In genomic region chr7:150405584-150406310, GRCh38 we compare ENCODE assay signal across 9 cellular contexts. TPM values are rescaled to one million over a fixed set of nuclear protein-coding genes. Genes with fewer than 3 reads are reported as not detected.
A peak's percentile ranks its signal among the peaks of the same experiment; 100 is the strongest.
DNase-seq lines count a peak whose midpoint lies in the region; ATAC-seq, FAIRE-seq and TF ChIP-seq lines count a peak whose summit lies in the region.
"Had no signal": no experiment of that assay in that cellular context is flagged by ENCODE, and none has a peak within 500 bp of the region (broad histone marks: within the 10 kb centered on the region; RNA-seq: fewer than 3 reads in every experiment).

No MANE protein-coding gene starts in this region.

- H3K36me3 ChIP-seq in HepG2 (replicated peaks in 1 of 2; ENCODE audit: control insufficient read depth in 1 of 2, insufficient read depth in 2 of 2, low read length in 2 of 2), result no peaks in the 10 kb centered on the region

- no TSS peak for BruUV-seq in HepG2 (replicated peaks; lab: Mats Ljungman, UMichigan)

- intact Hi-C loops in HepG2 (cut with micrococcal nuclease; ENCODE audit: unreplicated experiment), result loop anchor here (2.0 kb wide), 2 partner anchors 15 to 17 kb away; no protein-coding TSS in a partner anchor

- H3K4me2 ChIP-seq in HepG2 (ENCODE audit: low read depth, low read length), result peak overlapping the region; percentile 94

- no peaks in the 10 kb centered on the region for H3K9me3 ChIP-seq in HepG2 (ENCODE audit: low read length)

- H3K9me3 Mint-ChIP-seq in stimulated activated effector memory CD8-positive, alpha-beta T cell treated with anti-CD3 and anti-CD28 coated beads, Interleukin-12 subunit alpha, Interleukin-12 subunit beta, amount 100 ng/mL, for 72 hours, result no peaks in the 10 kb centered on the region

- H3K4me3 Mint-ChIP-seq in stimulated activated effector memory CD8-positive, alpha-beta T cell treated with anti-CD3 and anti-CD28 coated beads, Interleukin-12 subunit alpha, Interleukin-12 subunit beta, amount 100 ng/mL, for 72 hours, result peak overlapping the region; percentile 87

- H3K9ac ChIP-seq in HepG2 (ENCODE audit: insufficient read depth, low read depth, low read length), result peak overlapping the region; percentile 83

- H3K27me3 ChIP-seq in HepG2 (ENCODE audit: control insufficient read depth in 1 of 2, insufficient read depth in 2 of 2, low read length in 2 of 2), result no peaks in the 10 kb centered on the region

- H2AFZ ChIP-seq in HepG2 (ENCODE audit: low read length), result no peak overlapping the region

- in situ Hi-C loops in HepG2 (cut with HindIII; ENCODE audit: extremely low pct_ligation_motif_present, low pct_unique_long_range_greater_than_20kb), result no loop called here

- TF ChIP-seq RAD21 in HepG2 (CRISPR knock-in tag; IDR thresholded peaks at IDR 0.05), result no peak

- peak; percentile 76 for DNase-seq in NCI-H82 (lab: John Stamatoyannopoulos, UW)
- DNase-seq in NCI-H82 treated with DMSO at 0.1 percent for 48 hours (lab: John Stamatoyannopoulos, UW; ENCODE audit: unreplicated experiment), result no peak
- peak; percentile 51 for DNase-seq in choroid plexus epithelial cell (ENCODE audit: low read depth)
- DNase-seq in HepG2 (ENCODE audit: low spot score), result no peak
- peak; percentile 28 to 78 for DNase-seq in stimulated activated effector memory CD8-positive, alpha-beta T cell treated with anti-CD3 and anti-CD28 coated beads, Interleukin-12 subunit alpha, Interleukin-12 subunit beta, amount 100 ng/mL, for 72 hours (ENCODE audit: low spot score in 2 of 2)

- POLR2A ChIA-PET in HepG2 (lab: Yijun Ruan, JAX), result interaction anchor here (0.9 to 8.8 kb wide), 11 partner anchors 9 to 89 kb away, joined by 3 to 181 read pairs (median 8); partner anchors contain the start of genes ACTR3C, LRRC61, REPIN1 and ZNF775

- peak; percentile 68 for ATAC-seq in SK-N-SH treated with all-trans-retinoic acid at 6 μM for 48 hours
- ATAC-seq in HepG2, result peak; percentile 52
- ATAC-seq in stimulated activated effector memory CD8-positive, alpha-beta T cell treated with anti-CD3 and anti-CD28 coated beads, Interleukin-12 subunit alpha, Interleukin-12 subunit beta, amount 100 ng/mL, for 72 hours, result peak; percentile 38
- ATAC-seq in HG03442 (IDR thresholded peaks at IDR 0.05; ENCODE audit: unreplicated experiment), result no peak
- ATAC-seq in HG03432 (IDR thresholded peaks at IDR 0.05; ENCODE audit: unreplicated experiment), result no peak

- TF ChIP-seq EP300 in HepG2 (IDR thresholded peaks at IDR 0.05; ENCODE audit: low read depth in 2 of 2, low read length in 2 of 2), result no peak
- no peak for TF ChIP-seq EP300 in HepG2 (CRISPR knock-in tag; IDR thresholded peaks at IDR 0.05; ENCODE audit: borderline replicate concordance)

- H4K20me1 ChIP-seq in HepG2 (ENCODE audit: insufficient read depth, low read length), result no peaks in the 10 kb centered on the region

- H3K36me3 Mint-ChIP-seq in stimulated activated effector memory CD8-positive, alpha-beta T cell treated with anti-CD3 and anti-CD28 coated beads, Interleukin-12 subunit alpha, Interleukin-12 subunit beta, amount 100 ng/mL, for 72 hours, result peaks cover 2% of the 10 kb centered on the region

- CTCF ChIA-PET in HepG2 (lab: Yijun Ruan, JAX; ENCODE audit: low intra/inter-chr PET ratio, low total read pairs), result no interaction called here

- H3K27ac Mint-ChIP-seq in stimulated activated effector memory CD8-positive, alpha-beta T cell treated with anti-CD3 and anti-CD28 coated beads, Interleukin-12 subunit alpha, Interleukin-12 subunit beta, amount 100 ng/mL, for 72 hours, result peak overlapping the region; percentile 87

- peaks cover 48% of the 10 kb centered on the region for H3K4me1 Mint-ChIP-seq in stimulated activated effector memory CD8-positive, alpha-beta T cell treated with anti-CD3 and anti-CD28 coated beads, Interleukin-12 subunit alpha, Interleukin-12 subunit beta, amount 100 ng/mL, for 72 hours

- TF ChIP-seq POLR2A in HepG2 (IDR thresholded peaks at IDR 0.05; ENCODE audit: insufficient read depth in 1 of 2, low read depth in 2 of 2, low read length in 2 of 2), result no peak

- no peaks in the 10 kb centered on the region for H3K79me2 ChIP-seq in HepG2 (ENCODE audit: insufficient read depth, low read length)

- no peak for FAIRE-seq in HepG2 (lab: Jason Lieb, UNC)
- FAIRE-seq: colon had no signal

- H3K4me3 ChIP-seq in choroid plexus epithelial cell (ENCODE audit: low read depth, low read length) (peak overlapping the region; percentile 75), HepG2 (replicated peaks in 1 of 3; ENCODE audit: insufficient read depth in 1 of 3, low read depth in 2 of 3, low read length in 3 of 3) (peak overlapping the region; percentile 75 to 81 (median 79))

- peak overlapping the region; percentile 69 for H3K27ac ChIP-seq in HepG2 (ENCODE audit: extremely low read length, insufficient read depth, low read length)

- 0% methylated on average over 25 of the region's 35 CpGs for WGBS in HepG2 (ENCODE audit: low lambda C conversion rate)

- H3K4me1 ChIP-seq in HepG2 (ENCODE audit: insufficient read depth, low read length), result peaks cover 63% of the 10 kb centered on the region

- TF ChIP-seq CTCF in choroid plexus epithelial cell (conservative IDR thresholded peaks at IDR 0.05; ENCODE audit: low read depth, low read length), result no peak
- TF ChIP-seq CTCF in HepG2 (CRISPR knock-in tag; IDR thresholded peaks at IDR 0.05), result no peak

RNA-seq across cellular contexts. Expression of gene ZNF775, which starts 26.6 kb away (rescaled TPM):
- 3.1 and 4.5 TPM in 2 replicates for total RNA-seq in HepG2 (2016; rRNA removed; fragmentation: Illumina TruSeq; extraction: Trizol)
- 0.71 TPM in 2 replicates for total RNA-seq in HepG2 (2016; cell fraction: cytosol; rRNA removed; fragmentation: Illumina TruSeq; extraction: Trizol; ENCODE audit: low read depth)
- 3.6 and 3.8 TPM in 2 replicates for total RNA-seq in HepG2 (2016; cell fraction: insoluble cytoplasmic fraction; rRNA removed; fragmentation: Illumina TruSeq; extraction: Trizol)
- total RNA-seq in HepG2 (2016; cell fraction: membrane; rRNA removed; fragmentation: Illumina TruSeq; extraction: Trizol), result 1.9 and 2.5 TPM in 2 replicates
- total RNA-seq in HepG2 (2016; cell fraction: nucleus; rRNA removed; fragmentation: Illumina TruSeq; extraction: Trizol), result 1.8 and 3.2 TPM in 2 replicates
- 3.2 and 3.8 TPM in 2 replicates for polyA plus RNA-seq in HepG2 (2011; rRNA removed)
- polyA plus RNA-seq in HepG2 (2011; cell fraction: cytosol; rRNA removed), result 2.6 and 4.5 TPM in 2 replicates
- polyA plus RNA-seq in HepG2 (2011; cell fraction: nucleus; rRNA removed), result 5.8 and 5.9 TPM in 2 replicates
- 2.1 and 3.1 TPM in 2 replicates for polyA plus RNA-seq in HepG2 (2012)
- polyA plus RNA-seq in HepG2 (2016; cell fraction: cytosol; fragmentation: Illumina TruSeq; extraction: Trizol; ENCODE audit: low read depth), result 0.67 and 0.68 TPM in 2 replicates
- polyA plus RNA-seq in HepG2 (2016; cell fraction: insoluble cytoplasmic fraction; fragmentation: Illumina TruSeq; extraction: Trizol; ENCODE audit: low read depth), result 3.7 and 4.2 TPM in 2 replicates
- 1.2 and 1.8 TPM in 2 replicates for polyA plus RNA-seq in HepG2 (2016; cell fraction: membrane; fragmentation: Illumina TruSeq; extraction: Trizol; ENCODE audit: low read depth)
- 5.2 and 9.1 TPM in 2 replicates for polyA plus RNA-seq in HepG2 (2016; cell fraction: nucleus; fragmentation: Illumina TruSeq; extraction: Trizol; ENCODE audit: insufficient read depth, low read depth)
- 0.37 and 3.7 TPM in 2 replicates for polyA minus RNA-seq in HepG2 (2011; rRNA and poly(A)+ RNA removed; ENCODE audit: low replicate concordance)
- 2.5 and 3.9 TPM in 2 replicates for polyA minus RNA-seq in HepG2 (2011; cell fraction: cytosol; rRNA and poly(A)+ RNA removed)
- polyA minus RNA-seq in HepG2 (2011; cell fraction: nucleus; rRNA and poly(A)+ RNA removed), result 1.8 and 2.4 TPM in 2 replicates

RNA-seq across cellular contexts. Expression of gene REPIN1, which starts 37.1 kb away (rescaled TPM):
- total RNA-seq in HepG2 (2016; rRNA removed; fragmentation: Illumina TruSeq; extraction: Trizol), result 86.4 and 108 TPM in 2 replicates
- 34.3 and 36.1 TPM in 2 replicates for total RNA-seq in HepG2 (2016; cell fraction: cytosol; rRNA removed; fragmentation: Illumina TruSeq; extraction: Trizol; ENCODE audit: low read depth)
- 77.5 and 106 TPM in 2 replicates for total RNA-seq in HepG2 (2016; cell fraction: insoluble cytoplasmic fraction; rRNA removed; fragmentation: Illumina TruSeq; extraction: Trizol)
- total RNA-seq in HepG2 (2016; cell fraction: membrane; rRNA removed; fragmentation: Illumina TruSeq; extraction: Trizol), result 112 and 119 TPM in 2 replicates
- total RNA-seq in HepG2 (2016; cell fraction: nucleus; rRNA removed; fragmentation: Illumina TruSeq; extraction: Trizol), result 81.1 and 91.5 TPM in 2 replicates
- 69.9 and 87.9 TPM in 2 replicates for polyA plus RNA-seq in HepG2 (2011; rRNA removed)
- 58.9 and 82.1 TPM in 2 replicates for polyA plus RNA-seq in HepG2 (2011; cell fraction: cytosol; rRNA removed)
- polyA plus RNA-seq in HepG2 (2011; cell fraction: nucleus; rRNA removed), result 189 and 195 TPM in 2 replicates
- polyA plus RNA-seq in HepG2 (2012), result 52.5 and 64.7 TPM in 2 replicates
- 22.0 and 24.7 TPM in 2 replicates for polyA plus RNA-seq in HepG2 (2016; cell fraction: cytosol; fragmentation: Illumina TruSeq; extraction: Trizol; ENCODE audit: low read depth)
- polyA plus RNA-seq in HepG2 (2016; cell fraction: insoluble cytoplasmic fraction; fragmentation: Illumina TruSeq; extraction: Trizol; ENCODE audit: low read depth), result 82.2 and 105 TPM in 2 replicates
- polyA plus RNA-seq in HepG2 (2016; cell fraction: membrane; fragmentation: Illumina TruSeq; extraction: Trizol; ENCODE audit: low read depth), result 77.8 and 77.9 TPM in 2 replicates
- polyA plus RNA-seq in HepG2 (2016; cell fraction: nucleus; fragmentation: Illumina TruSeq; extraction: Trizol; ENCODE audit: insufficient read depth, low read depth), result 138 and 155 TPM in 2 replicates
- polyA minus RNA-seq in HepG2 (2011; rRNA and poly(A)+ RNA removed; ENCODE audit: low replicate concordance), result 81.7 and 98.0 TPM in 2 replicates
- 35.3 and 35.6 TPM in 2 replicates for polyA minus RNA-seq in HepG2 (2011; cell fraction: cytosol; rRNA and poly(A)+ RNA removed)
- polyA minus RNA-seq in HepG2 (2011; cell fraction: nucleus; rRNA and poly(A)+ RNA removed), result 50.5 and 54.6 TPM in 2 replicates

RNA-seq across cellular contexts. Expression of gene GIMAP8, which starts 44.7 kb away (rescaled TPM):
- not detected in 2 replicates for total RNA-seq in HepG2 (2016; rRNA removed; fragmentation: Illumina TruSeq; extraction: Trizol)
- total RNA-seq in HepG2 (2016; cell fraction: cytosol; rRNA removed; fragmentation: Illumina TruSeq; extraction: Trizol; ENCODE audit: low read depth), result not detected in 2 replicates
- total RNA-seq in HepG2 (2016; cell fraction: insoluble cytoplasmic fraction; rRNA removed; fragmentation: Illumina TruSeq; extraction: Trizol), result not detected in 2 replicates
- total RNA-seq in HepG2 (2016; cell fraction: membrane; rRNA removed; fragmentation: Illumina TruSeq; extraction: Trizol), result not detected in 2 replicates
- total RNA-seq in HepG2 (2016; cell fraction: nucleus; rRNA removed; fragmentation: Illumina TruSeq; extraction: Trizol), result not detected in 2 replicates
- not detected in 2 replicates for polyA plus RNA-seq in HepG2 (2011; rRNA removed)
- polyA plus RNA-seq in HepG2 (2011; cell fraction: cytosol; rRNA removed), result not detected in 2 replicates
- not detected in 2 replicates for polyA plus RNA-seq in HepG2 (2011; cell fraction: nucleus; rRNA removed)
- polyA plus RNA-seq in HepG2 (2012), result not detected in 2 replicates
- polyA plus RNA-seq in HepG2 (2016; cell fraction: cytosol; fragmentation: Illumina TruSeq; extraction: Trizol; ENCODE audit: low read depth), result not detected in 2 replicates
- polyA plus RNA-seq in HepG2 (2016; cell fraction: insoluble cytoplasmic fraction; fragmentation: Illumina TruSeq; extraction: Trizol; ENCODE audit: low read depth), result not detected in 2 replicates
- polyA plus RNA-seq in HepG2 (2016; cell fraction: membrane; fragmentation: Illumina TruSeq; extraction: Trizol; ENCODE audit: low read depth), result not detected in 2 replicates
- not detected in 2 replicates for polyA plus RNA-seq in HepG2 (2016; cell fraction: nucleus; fragmentation: Illumina TruSeq; extraction: Trizol; ENCODE audit: insufficient read depth, low read depth)
- not detected in 2 replicates for polyA minus RNA-seq in HepG2 (2011; rRNA and poly(A)+ RNA removed; ENCODE audit: low replicate concordance)
- polyA minus RNA-seq in HepG2 (2011; cell fraction: cytosol; rRNA and poly(A)+ RNA removed), result not detected in 2 replicates
- polyA minus RNA-seq in HepG2 (2011; cell fraction: nucleus; rRNA and poly(A)+ RNA removed), result not detected in 2 replicates

Comparison
In these comparisons a context has a peak if more than half of its experiments do, and no peak if none do; other contexts are left out.
1. DNase-seq: peak in NCI-H82 (single experiment), choroid plexus epithelial cell (single experiment) and stimulated activated effector memory CD8-positive, alpha-beta T cell treated with anti-CD3 and anti-CD28 coated beads, Interleukin-12 subunit alpha, Interleukin-12 subunit beta, amount 100 ng/mL, for 72 hours (2 of 2); none in NCI-H82 treated with DMSO at 0.1 percent for 48 hours (single experiment) and HepG2 (single experiment).
2. ATAC-seq: peak in SK-N-SH treated with all-trans-retinoic acid at 6 μM for 48 hours (single experiment), HepG2 (single experiment) and stimulated activated effector memory CD8-positive, alpha-beta T cell treated with anti-CD3 and anti-CD28 coated beads, Interleukin-12 subunit alpha, Interleukin-12 subunit beta, amount 100 ng/mL, for 72 hours (single experiment); none in HG03442 (single experiment) and HG03432 (single experiment).